In genomic region chr14:38958589-38958988, GRCh38 we compare ENCODE assay signal across 13 cellular contexts.
"Had no signal": no experiment of that assay in that cellular context is flagged by ENCODE, and none has a peak within 500 bp of the region (broad histone marks: within the 10 kb centered on the region; RNA-seq: fewer than 3 reads in every experiment).

No MANE protein-coding gene starts in this region.

- H3K4me2 ChIP-seq: neural progenitor cell, smooth muscle cell had no signal

- H3K27me3 ChIP-seq: colonic mucosa, neural progenitor cell, pancreas, right atrium auricular region had no signal

- H3K4me3 Mint-ChIP-seq: activated CD4-positive, alpha-beta memory T cell treated with anti-CD3 and anti-CD28 coated beads for 36 hours; activated naive CD8-positive, alpha-beta T cell treated with anti-CD3 and anti-CD28 coated beads, Interleukin-2, amount 50 U/mL, for 24 hours; activated T-cell treated with anti-CD3 and anti-CD28 coated beads, Interleukin-2, amount 50 U/mL, for 72 hours; neural progenitor cell; T-helper 2 cell treated with Interferon-gamma antibody and Interleukin-4, amounts not matched to agents 5 μg/mL and 100 μg/mL, for 36 hours had no signal

- H3K27ac Mint-ChIP-seq: activated CD4-positive, alpha-beta memory T cell treated with anti-CD3 and anti-CD28 coated beads for 36 hours; activated naive CD8-positive, alpha-beta T cell treated with anti-CD3 and anti-CD28 coated beads, Interleukin-2, amount 50 U/mL, for 24 hours; activated T-cell treated with anti-CD3 and anti-CD28 coated beads, Interleukin-2, amount 50 U/mL, for 72 hours; neural progenitor cell; T-helper 2 cell treated with Interferon-gamma antibody and Interleukin-4, amounts not matched to agents 5 μg/mL and 100 μg/mL, for 36 hours had no signal

- FAIRE-seq: pancreas had no signal

- H2AFZ ChIP-seq: neural progenitor cell had no signal

- H3K36me3 Mint-ChIP-seq: activated CD4-positive, alpha-beta memory T cell treated with anti-CD3 and anti-CD28 coated beads for 36 hours; neural progenitor cell had no signal

- H3K4me1 Mint-ChIP-seq: activated naive CD8-positive, alpha-beta T cell treated with anti-CD3 and anti-CD28 coated beads, Interleukin-2, amount 50 U/mL, for 24 hours; neural progenitor cell had no signal

- ATAC-seq: activated naive CD8-positive, alpha-beta T cell treated with anti-CD3 and anti-CD28 coated beads, Interleukin-2, amount 50 U/mL, for 24 hours; activated T-cell treated with anti-CD3 and anti-CD28 coated beads, Interleukin-2, amount 50 U/mL, for 72 hours; pancreas had no signal

- DNase-seq: activated CD4-positive, alpha-beta memory T cell treated with anti-CD3 and anti-CD28 coated beads for 36 hours; activated naive CD8-positive, alpha-beta T cell treated with anti-CD3 and anti-CD28 coated beads, Interleukin-2, amount 50 U/mL, for 24 hours; activated T-cell treated with anti-CD3 and anti-CD28 coated beads, Interleukin-2, amount 50 U/mL, for 72 hours; colonic mucosa; effector CD4-positive, alpha-beta T cell; hippocampal formation; kidney glomerular epithelial cell; pancreas had no signal

- H3K27ac ChIP-seq: colonic mucosa, neural progenitor cell, pancreas, right atrium auricular region, VCaP had no signal

- H3K4me1 ChIP-seq: colonic mucosa, neural progenitor cell, pancreas, right atrium auricular region had no signal

- H3K9ac ChIP-seq: neural progenitor cell had no signal

- H3K9me3 ChIP-seq: colonic mucosa, pancreas, right atrium auricular region had no signal

- H3K36me3 ChIP-seq: colonic mucosa, neural progenitor cell, pancreas, right atrium auricular region had no signal

- H3K9me3 Mint-ChIP-seq: activated CD4-positive, alpha-beta memory T cell treated with anti-CD3 and anti-CD28 coated beads for 36 hours; activated naive CD8-positive, alpha-beta T cell treated with anti-CD3 and anti-CD28 coated beads, Interleukin-2, amount 50 U/mL, for 24 hours; activated T-cell treated with anti-CD3 and anti-CD28 coated beads, Interleukin-2, amount 50 U/mL, for 72 hours; neural progenitor cell; T-helper 2 cell treated with Interferon-gamma antibody and Interleukin-4, amounts not matched to agents 5 μg/mL and 100 μg/mL, for 36 hours had no signal

- H3K4me3 ChIP-seq: colonic mucosa, neural progenitor cell, pancreas, right atrium auricular region, smooth muscle cell had no signal
